Comparison of ENCODE assay signal across 1 cellular context in genomic region chrX:40012800-40013682, GRCh38.
TF ChIP-seq lines count a peak whose summit lies in the region.

No MANE protein-coding gene starts in this region.

TF ChIP-seq in K562, 482 proteins besides CTCF, POLR2A, EP300 and RAD21 (continued from another document):
- TF ChIP-seq MBD1 (CRISPR knock-in tag; IDR thresholded peaks at IDR 0.05) (0 out of 2 replicates have a peak, but pooled peaks have one; percentile 7), FIP1L1 (IDR thresholded peaks at IDR 0.05; ENCODE audit: low read depth, low read length, poor library complexity, severe bottlenecking) (peak; percentile 21), RB1 (IDR thresholded peaks at IDR 0.05; ENCODE audit: low read depth) (peak; percentile 27; the same call in 1 of the 2 replicates), ARID1B (IDR thresholded peaks at IDR 0.05) (peak; percentile 8; the same call in 1 of the 2 replicates), RFX1 (IDR thresholded peaks at IDR 0.05) (no peak), ZNF282 (CRISPR knock-in tag; IDR thresholded peaks at IDR 0.05) (0 out of 2 replicates have a peak, but pooled peaks have one; percentile 63), ELK3 (CRISPR knock-in tag; IDR thresholded peaks at IDR 0.05) (no peak), LCOR (CRISPR knock-in tag; IDR thresholded peaks at IDR 0.05) (0 out of 2 replicates have a peak, but pooled peaks have one; percentile 31), PML (IDR thresholded peaks at IDR 0.05; ENCODE audit: low read length) (peak; percentile 36; the same call in 1 of the 2 replicates), ZFX (CRISPR knock-in tag; IDR thresholded peaks at IDR 0.05) (peak; percentile 53), ARID2 (IDR thresholded peaks at IDR 0.05) (no peak), ZBTB8A (IDR thresholded peaks at IDR 0.05; ENCODE audit: partially characterized antibody) (no peak), ZSCAN32 (CRISPR knock-in tag; IDR thresholded peaks at IDR 0.05) (no peak), SMAD3 (CRISPR knock-in tag; conservative IDR thresholded peaks at IDR 0.05) (no peak), ZNF165 (CRISPR knock-in tag; IDR thresholded peaks at IDR 0.05; ENCODE audit: borderline replicate concordance) (no peak), DMBX1 (CRISPR knock-in tag; IDR thresholded peaks at IDR 0.05; ENCODE audit: borderline replicate concordance) (no peak), ESRRA (IDR thresholded peaks at IDR 0.05; ENCODE audit: borderline replicate concordance, low read depth) (no peak), THRAP3 (IDR thresholded peaks at IDR 0.05; ENCODE audit: borderline replicate concordance) (no peak), ZNF232 (CRISPR knock-in tag; IDR thresholded peaks at IDR 0.05) (no peak), SAFB (IDR thresholded peaks at IDR 0.05; ENCODE audit: borderline replicate concordance, low read depth, low read length) (no peak), GABPA (tag; conservative IDR thresholded peaks at IDR 0.05; ENCODE audit: low read depth) (0 out of 2 replicates have a peak, but pooled peaks have one; percentile 18), ETV1 (tag; conservative IDR thresholded peaks at IDR 0.05; ENCODE audit: low read depth) (peak; percentile 64; the same call in 1 of the 2 replicates), HNRNPLL (IDR thresholded peaks at IDR 0.05; ENCODE audit: low read depth, low read length, poor library complexity, severe bottlenecking) (peak; percentile 42), HDAC3 (IDR thresholded peaks at IDR 0.05; ENCODE audit: borderline replicate concordance, partially characterized antibody) (no peak), YY1 (IDR thresholded peaks at IDR 0.05; ENCODE audit: borderline replicate concordance in 1 of 3, control insufficient read depth in 1 of 3, extremely low read depth in 1 of 3, insufficient read depth in 3 of 3, insufficient read length in 1 of 3, insufficient replicate concordance in 2 of 3, low read depth in 1 of 3, low read length in 2 of 3) (peak in 1 of 3 experiments; percentile 5), ADNP (tag; IDR thresholded peaks at IDR 0.05) (no peak), PHB (CRISPR knock-in tag; IDR thresholded peaks at IDR 0.05) (no peak), MAX (CRISPR knock-in tag; IDR thresholded peaks at IDR 0.05) (peak; percentile 26)
- TF ChIP-seq, protein P1, sequence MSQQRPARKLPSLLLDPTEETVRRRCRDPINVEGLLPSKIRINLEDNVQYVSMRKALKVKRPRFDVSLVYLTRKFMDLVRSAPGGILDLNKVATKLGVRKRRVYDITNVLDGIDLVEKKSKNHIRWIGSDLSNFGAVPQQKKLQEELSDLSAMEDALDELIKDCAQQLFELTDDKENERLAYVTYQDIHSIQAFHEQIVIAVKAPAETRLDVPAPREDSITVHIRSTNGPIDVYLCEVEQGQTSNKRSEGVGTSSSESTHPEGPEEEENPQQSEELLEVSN (IDR thresholded peaks at IDR 0.05; ENCODE audit: borderline replicate concordance in 1 of 2, extremely low read depth in 1 of 2, insufficient read depth in 1 of 2, insufficient read length in 1 of 2, low read depth in 1 of 2, low read length in 1 of 2, poor library complexity in 1 of 2, severe bottlenecking in 1 of 2), result peak in 1 of 2 experiments; percentile 60
